4 cellular contexts compared by ENCODE assay signal in the genomic region with DNA sequence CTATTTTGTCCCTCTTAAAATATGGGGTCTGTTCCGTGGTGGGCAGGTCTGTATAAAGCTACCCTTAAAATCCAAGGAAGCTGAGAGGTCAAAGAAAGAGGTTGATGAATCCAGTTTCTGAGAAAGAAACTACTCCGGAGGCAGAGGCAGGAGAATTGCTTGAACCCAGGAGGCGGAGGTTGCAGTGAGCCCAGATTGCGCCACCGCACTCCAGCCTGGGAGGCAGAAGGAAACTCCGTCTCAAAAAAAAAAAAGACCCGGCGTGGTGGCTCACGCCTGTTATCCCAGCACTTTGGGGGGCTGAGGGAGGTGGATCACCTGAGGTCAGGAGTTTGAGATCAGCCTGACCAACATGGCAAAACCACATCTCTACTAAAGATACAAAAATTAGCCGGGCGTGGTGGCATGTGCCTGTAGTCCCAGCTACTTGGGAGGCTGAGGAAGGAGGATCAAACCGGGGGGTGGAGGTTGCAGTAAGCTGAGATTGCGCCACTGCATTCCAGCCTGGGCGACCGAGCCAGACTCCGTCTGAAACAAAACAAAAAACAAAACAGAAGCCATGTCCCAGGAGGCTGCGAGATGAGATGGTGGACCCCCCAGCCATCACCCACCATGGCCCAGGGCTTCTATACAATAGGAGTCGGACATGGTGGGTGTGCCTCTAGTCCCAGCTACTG. TPM values are rescaled to one million over a fixed set of nuclear protein-coding genes. Genes with fewer than 3 reads are reported as not detected.
"Had no signal": no experiment of that assay in that cellular context is flagged by ENCODE, and none has a peak within 500 bp of the region (broad histone marks: within the 10 kb centered on the region; RNA-seq: fewer than 3 reads in every experiment).

No MANE protein-coding gene starts in this region.

RNA-seq across cellular contexts. Expression of a gene that starts 40.7 kb away (rescaled TPM):
- total RNA-seq: GM23248, HFFc6, HT1080 had no signal
- polyA plus RNA-seq: GM23248, K562 had no signal
